10 cellular contexts compared by ENCODE assay signal in the genomic region with DNA sequence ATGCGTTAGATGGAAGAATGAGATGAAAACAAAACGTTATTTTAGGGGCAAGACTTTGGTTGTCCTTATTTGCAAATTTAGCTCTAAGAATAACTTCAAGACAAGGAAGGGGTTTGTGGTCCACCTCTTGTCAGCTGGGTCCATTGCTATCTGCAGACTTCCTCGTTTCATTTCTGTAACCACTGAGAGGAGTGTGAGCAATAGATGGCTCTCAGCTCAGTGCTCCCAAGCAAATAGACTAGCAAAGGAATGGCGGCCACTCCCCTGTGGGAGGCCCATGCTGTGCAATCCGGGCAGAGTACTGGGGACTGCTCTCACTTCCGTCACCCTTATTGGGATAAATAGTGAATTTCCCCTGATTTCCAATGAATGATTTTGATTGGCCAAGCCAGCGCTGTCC.
A peak's percentile ranks its signal among the peaks of the same experiment; 100 is the strongest.
DNase-seq lines count a peak whose midpoint lies in the region; ATAC-seq, FAIRE-seq and TF ChIP-seq lines count a peak whose summit lies in the region.
"Had no signal": no experiment of that assay in that cellular context is flagged by ENCODE, and none has a peak within 500 bp of the region (broad histone marks: within the 10 kb centered on the region; RNA-seq: fewer than 3 reads in every experiment).

No MANE protein-coding gene starts in this region.

- H3K27me3 Mint-ChIP-seq in chondrocyte (ENCODE audit: low read depth), result peaks cover 2% of the 10 kb centered on the region

- H3K4me3 Mint-ChIP-seq in chondrocyte (ENCODE audit: unreplicated experiment), result no peak overlapping the region

- 77 to 89% (median 83%) methylated on average over 7 of the region's 7 CpGs for WGBS in small intestine, 3 donors

- no peak for TF ChIP-seq CTCF in chondrocyte (IDR thresholded peaks at IDR 0.05)

- H3K4me3 ChIP-seq in small intestine (ENCODE audit: low read depth in 1 of 2, low read length in 2 of 2), result no peak overlapping the region

- H3K27ac Mint-ChIP-seq in chondrocyte (ENCODE audit: unreplicated experiment), result no peak overlapping the region

- peaks cover 3% of the 10 kb centered on the region for H3K9me3 Mint-ChIP-seq in chondrocyte (ENCODE audit: low read depth)

- H3K36me3 Mint-ChIP-seq in chondrocyte (ENCODE audit: low read depth), result peaks cover 3% of the 10 kb centered on the region

- no peaks in the 10 kb centered on the region for H3K9me3 ChIP-seq in small intestine (ENCODE audit: control insufficient read depth, low read depth)

- ATAC-seq in GM19043 (IDR thresholded peaks at IDR 0.05; ENCODE audit: low read depth, unreplicated experiment), result peak; percentile 48
- ATAC-seq in HG02642 (IDR thresholded peaks at IDR 0.05; ENCODE audit: poor library complexity, unreplicated experiment), result peak; percentile 51
- ATAC-seq in HG03571 (IDR thresholded peaks at IDR 0.05; ENCODE audit: unreplicated experiment), result peak; percentile 46

- H3K4me1 ChIP-seq in small intestine (ENCODE audit: control insufficient read depth in 2 of 2, insufficient read depth in 1 of 2, low read depth in 1 of 2, low read length in 1 of 2), result peaks cover 1 to 3% of the 10 kb centered on the region in 2 donors

- H3K4me1 Mint-ChIP-seq in chondrocyte (ENCODE audit: low read depth), result peaks cover 2% of the 10 kb centered on the region

- no peak overlapping the region for H3K27ac ChIP-seq in small intestine (ENCODE audit: low read depth in 1 of 2, low read length in 1 of 2)

- no peaks in the 10 kb centered on the region for H3K27me3 ChIP-seq in small intestine (ENCODE audit: control insufficient read depth in 2 of 2, insufficient read depth in 2 of 2, low read length in 2 of 2)

- FAIRE-seq in small intestine (lab: Jason Lieb, UNC), result no peak

- H3K36me3 ChIP-seq in small intestine (ENCODE audit: control insufficient read depth in 2 of 2, insufficient read depth in 2 of 2, low read length in 2 of 2), result no peaks in the 10 kb centered on the region

- DNase-seq in small intestine (peak; percentile 47), HPDE6-E6E7 (ENCODE audit: extremely low spot score) (no peak), dermis blood vessel endothelial cell (no peak), chondrocyte (ENCODE audit: low spot score) (no peak)
- DNase-seq: activated naive CD4-positive, alpha-beta T cell treated with Interleukin-2 at 50 U/mL for 16 hours; effector CD8-positive, alpha-beta T cell; T-helper 1 cell had no signal
